ENCODE assay signal across 14 cellular contexts in the genomic region with DNA sequence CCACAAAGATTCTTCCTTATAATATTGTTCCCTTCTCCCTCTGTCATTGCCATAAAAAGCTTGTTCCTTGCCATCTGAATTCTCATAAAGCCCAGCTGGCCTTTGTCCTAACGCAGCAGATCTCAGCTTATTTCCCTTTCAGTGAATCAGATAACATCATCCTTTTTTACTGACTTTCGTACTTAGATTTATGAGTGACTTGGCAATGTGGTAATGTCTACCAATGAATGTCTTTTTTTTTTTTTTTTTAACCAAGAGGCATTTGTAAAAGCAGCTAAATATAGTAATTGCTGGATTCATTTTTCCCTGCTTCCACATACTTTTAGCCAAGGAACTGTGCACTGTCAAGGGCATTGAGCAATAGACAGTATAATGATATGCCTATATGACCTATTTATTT.
DNase-seq lines count a peak whose midpoint lies in the region; ATAC-seq and TF ChIP-seq lines count a peak whose summit lies in the region.
"Had no signal": no experiment of that assay in that cellular context is flagged by ENCODE, and none has a peak within 500 bp of the region (broad histone marks: within the 10 kb centered on the region; RNA-seq: fewer than 3 reads in every experiment).

No MANE protein-coding gene starts in this region.

- H3K4me1 ChIP-seq in A673 (ENCODE audit: insufficient read depth, low read length, poor library complexity, severe bottlenecking) (peaks cover 26% of the 10 kb centered on the region), breast epithelium (no peaks in the 10 kb centered on the region)
- H3K4me1 ChIP-seq: upper lobe of left lung had no signal

- H3K36me3 Mint-ChIP-seq in brain: no peaks in the 10 kb centered on the region
- H3K36me3 Mint-ChIP-seq: natural killer cell treated with Interleukin-12 subunit alpha and Interleukin-12 subunit beta and Interleukin-15 and Interleukin-18, amount 100 ng/mL, for 72 hours; T-cell had no signal

- peaks cover 18% of the 10 kb centered on the region for H3K4me1 Mint-ChIP-seq in brain
- H3K4me1 Mint-ChIP-seq: activated CD4-positive, alpha-beta T cell treated with anti-CD3 and anti-CD28 coated beads, Interleukin-2, amount 10 ng/mL, durations not matched to agents 7 days and 5 days; T-cell had no signal

- intact Hi-C loops in A673 (cut with micrococcal nuclease; ENCODE audit: unreplicated experiment): loop anchor here (2.0 kb wide), 1 partner anchor 18 kb away; no protein-coding TSS in a partner anchor
- intact Hi-C loops in breast epithelium (cut with DNase I; ENCODE audit: low total_unique reads): no loop called here

- POLR2A ChIA-PET in A673 (lab: Charles Lee; ENCODE audit: low non-redundant PET): interaction anchor here (0.7 kb wide), 1 partner anchor 82 kb away, joined by 7 read pairs; the partner anchor contains the start of gene RUBCNL

- peak overlapping the region in 1 of 5 experiments; percentile 1 for H3K4me3 Mint-ChIP-seq in brain
- H3K4me3 Mint-ChIP-seq: activated CD4-positive, alpha-beta T cell treated with anti-CD3 and anti-CD28 coated beads, Interleukin-2, amount 10 ng/mL, durations not matched to agents 7 days and 5 days; natural killer cell treated with Interleukin-12 subunit alpha and Interleukin-12 subunit beta and Interleukin-15 and Interleukin-18, amount 100 ng/mL, for 72 hours; T-cell had no signal

- BruUV-seq in A673 (replicated peaks; lab: Mats Ljungman, UMichigan): no TSS peak

- DNase-seq in A673 (ENCODE audit: low spot score) (peak; percentile 94), HT1080 (ENCODE audit: low read depth) (peak; percentile 28), kidney epithelial cell (ENCODE audit: low read depth) (peak; percentile 10), breast epithelium (ENCODE audit: low spot score in 2 of 2) (no peak), SKM-1 treated with dmso at 0.1 percent for 144 hours (lab: John Stamatoyannopoulos, UW; ENCODE audit: unreplicated experiment) (no peak)
- DNase-seq: activated CD4-positive, alpha-beta T cell treated with anti-CD3 and anti-CD28 coated beads, Interleukin-2, amount 10 ng/mL, durations not matched to agents 7 days and 5 days; T-cell had no signal

- H3K27me3 ChIP-seq in A673 (replicated peaks; ENCODE audit: insufficient read depth, low read depth, low read length, poor library complexity): no peaks in the 10 kb centered on the region
- H3K27me3 ChIP-seq in kidney epithelial cell (ENCODE audit: control insufficient read depth, insufficient read depth, low read length): no peaks in the 10 kb centered on the region
- no peaks in the 10 kb centered on the region for H3K27me3 ChIP-seq in breast epithelium
- H3K27me3 ChIP-seq: upper lobe of left lung had no signal

- peaks cover 0 to 8% (median 0%) of the 10 kb centered on the region in 5 experiments for H3K9me3 Mint-ChIP-seq in brain
- H3K9me3 Mint-ChIP-seq: activated CD4-positive, alpha-beta T cell treated with anti-CD3 and anti-CD28 coated beads, Interleukin-2, amount 10 ng/mL, durations not matched to agents 7 days and 5 days; activated T-helper 2 cell treated with anti-CD3 and anti-CD28 coated beads, Interferon-gamma antibody, Interleukin-2, Interleukin-4, amounts not matched to agents 10 μg/mL and 5 μg/mL and 100 μg/mL, durations not matched to agents 14 hours and 24 hours and 36 hours; natural killer cell treated with Interleukin-12 subunit alpha and Interleukin-12 subunit beta and Interleukin-15 and Interleukin-18, amount 100 ng/mL, for 72 hours; T-cell had no signal

- TF ChIP-seq CTCF in A673 (conservative IDR thresholded peaks at IDR 0.05; ENCODE audit: low read depth, low read length) (no peak), brain (conservative IDR thresholded peaks at IDR 0.05) (no peak), kidney epithelial cell (IDR thresholded peaks at IDR 0.05; ENCODE audit: insufficient read depth, low read length, poor library complexity, severe bottlenecking) (no peak), breast epithelium (IDR thresholded peaks at IDR 0.05) (no peak)

- H3K27me3 Mint-ChIP-seq in brain: no peaks in the 10 kb centered on the region
- H3K27me3 Mint-ChIP-seq: activated CD4-positive, alpha-beta T cell treated with anti-CD3 and anti-CD28 coated beads, Interleukin-2, amount 10 ng/mL, durations not matched to agents 7 days and 5 days; natural killer cell treated with Interleukin-12 subunit alpha and Interleukin-12 subunit beta and Interleukin-15 and Interleukin-18, amount 100 ng/mL, for 72 hours; T-cell had no signal

- TF ChIP-seq POLR2A in breast epithelium (IDR thresholded peaks at IDR 0.05): no peak

- H3K27ac ChIP-seq in A673 (ENCODE audit: low read depth, low read length, poor library complexity, severe bottlenecking): peak overlapping the region; percentile 86
- H3K27ac ChIP-seq in breast epithelium: no peak overlapping the region
- H3K27ac ChIP-seq: KMS-11, upper lobe of left lung had no signal

- H3K27ac Mint-ChIP-seq in brain: peak overlapping the region; percentile 49 to 81 (median 78)
- H3K27ac Mint-ChIP-seq: activated CD4-positive, alpha-beta T cell treated with anti-CD3 and anti-CD28 coated beads, Interleukin-2, amount 10 ng/mL, durations not matched to agents 7 days and 5 days; activated T-helper 2 cell treated with anti-CD3 and anti-CD28 coated beads, Interferon-gamma antibody, Interleukin-2, Interleukin-4, amounts not matched to agents 10 μg/mL and 5 μg/mL and 100 μg/mL, durations not matched to agents 14 hours and 24 hours and 36 hours; natural killer cell treated with Interleukin-12 subunit alpha and Interleukin-12 subunit beta and Interleukin-15 and Interleukin-18, amount 100 ng/mL, for 72 hours; T-cell had no signal

- CTCF ChIA-PET in A673 (lab: Charles Lee): interaction anchor here (0.6 to 0.7 kb wide), 2 partner anchors 11 to 18 kb away, joined by 3 to 6 read pairs; no protein-coding TSS in a partner anchor

- no peaks in the 10 kb centered on the region for H3K36me3 ChIP-seq in A673 (ENCODE audit: insufficient read depth, low read length, poor library complexity, severe bottlenecking)
- no peaks in the 10 kb centered on the region for H3K36me3 ChIP-seq in kidney epithelial cell (ENCODE audit: control insufficient read depth, insufficient read depth, low read length)
- H3K36me3 ChIP-seq in breast epithelium: no peaks in the 10 kb centered on the region
- H3K36me3 ChIP-seq: upper lobe of left lung had no signal

- H3K4me3 ChIP-seq in A673 (ENCODE audit: low read depth, low read length, poor library complexity, severe bottlenecking): no peak overlapping the region
- no peak overlapping the region for H3K4me3 ChIP-seq in kidney epithelial cell (ENCODE audit: low read depth, low read length)
- H3K4me3 ChIP-seq in breast epithelium: no peak overlapping the region
- H3K4me3 ChIP-seq: upper lobe of left lung had no signal

- no peak for ATAC-seq in GM21717 (IDR thresholded peaks at IDR 0.05; ENCODE audit: unreplicated experiment)
- ATAC-seq in GM18858 (IDR thresholded peaks at IDR 0.05; ENCODE audit: unreplicated experiment): no peak
- ATAC-seq: natural killer cell treated with Interleukin-12 subunit alpha and Interleukin-12 subunit beta and Interleukin-15 and Interleukin-18, amount 100 ng/mL, for 72 hours; T-cell had no signal

- H3K9me3 ChIP-seq in A673 (ENCODE audit: low read depth, low read length, poor library complexity, severe bottlenecking) (no peaks in the 10 kb centered on the region), breast epithelium (no peaks in the 10 kb centered on the region)
- H3K9me3 ChIP-seq: upper lobe of left lung had no signal

Comparison
In these comparisons a context has a peak if more than half of its experiments do, and no peak if none do; other contexts are left out.
1. DNase-seq: peak in A673 (single experiment), HT1080 (single experiment) and kidney epithelial cell (single experiment); none in breast epithelium (0 of 2) and SKM-1 treated with dmso at 0.1 percent for 144 hours (single experiment).